ENCODE assay signal across 1 cellular context in the genomic region with DNA sequence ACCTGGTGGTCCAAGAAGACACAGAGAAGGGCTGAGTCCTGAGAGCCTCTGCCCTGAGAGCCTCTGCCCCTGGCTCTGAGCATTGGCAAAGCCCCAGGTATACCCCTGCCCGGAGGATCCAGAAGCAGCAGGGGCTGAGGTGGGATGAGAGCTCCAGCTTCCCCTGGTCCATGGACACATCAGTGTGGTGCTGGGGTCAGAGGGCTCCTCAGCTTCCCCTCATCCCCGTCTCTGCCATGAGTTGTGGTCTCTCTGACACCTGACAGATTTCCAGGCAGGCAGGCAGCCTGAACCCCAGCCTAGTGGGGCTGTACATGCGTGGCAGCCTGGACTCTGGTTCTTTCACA.
TF ChIP-seq lines count a peak whose summit lies in the region.

No MANE protein-coding gene starts in this region.

TF ChIP-seq in H1, 55 proteins besides CTCF, POLR2A, EP300 and RAD21:
- TF ChIP-seq JUND (IDR thresholded peaks at IDR 0.05; ENCODE audit: low read length) (no peak), NANOG (IDR thresholded peaks at IDR 0.05; ENCODE audit: insufficient read depth, low read depth, low read length, poor library complexity, severe bottlenecking) (no peak), SRF (IDR thresholded peaks at IDR 0.05; ENCODE audit: low read depth, low read length) (no peak), KDM1A (IDR thresholded peaks at IDR 0.05; ENCODE audit: borderline replicate concordance, low read length) (no peak), RBBP5 (IDR thresholded peaks at IDR 0.05; ENCODE audit: borderline replicate concordance, low read depth, low read length) (no peak), TEAD4 (IDR thresholded peaks at IDR 0.05; ENCODE audit: low read depth, low read length) (no peak), EGR1 (IDR thresholded peaks at IDR 0.05; ENCODE audit: borderline replicate concordance, low read depth, low read length) (no peak), SP1 (IDR thresholded peaks at IDR 0.05; ENCODE audit: low read depth, low read length) (no peak), SP4 (IDR thresholded peaks at IDR 0.05; ENCODE audit: low read length) (no peak), SUZ12 (IDR thresholded peaks at IDR 0.05; ENCODE audit: low read length) (no peak), JUN (IDR thresholded peaks at IDR 0.05; ENCODE audit: low read depth, low read length) (no peak), RFX5 (IDR thresholded peaks at IDR 0.05; ENCODE audit: borderline replicate concordance, low read depth, low read length) (no peak), SIN3A (conservative IDR thresholded peaks at IDR 0.05 in 1 of 2, IDR thresholded peaks at IDR 0.05 in 1 of 2; ENCODE audit: low read depth in 1 of 2, low read length in 2 of 2) (no peak), BCL11A (IDR thresholded peaks at IDR 0.05; ENCODE audit: low read depth in 2 of 2, low read length in 2 of 2) (no peak), HDAC6 (IDR thresholded peaks at IDR 0.05; ENCODE audit: low read depth, low read length) (no peak), SP2 (IDR thresholded peaks at IDR 0.05; ENCODE audit: low read length) (no peak), CBX8 (IDR thresholded peaks at IDR 0.05; ENCODE audit: borderline replicate concordance, low read depth, low read length) (no peak), BRCA1 (IDR thresholded peaks at IDR 0.05; ENCODE audit: low read depth, low read length) (no peak)
